1 cellular context compared by ENCODE assay signal in genomic region chr11:130002352-130002845, GRCh38.
TF ChIP-seq lines count a peak whose summit lies in the region.

A gene with protein sequence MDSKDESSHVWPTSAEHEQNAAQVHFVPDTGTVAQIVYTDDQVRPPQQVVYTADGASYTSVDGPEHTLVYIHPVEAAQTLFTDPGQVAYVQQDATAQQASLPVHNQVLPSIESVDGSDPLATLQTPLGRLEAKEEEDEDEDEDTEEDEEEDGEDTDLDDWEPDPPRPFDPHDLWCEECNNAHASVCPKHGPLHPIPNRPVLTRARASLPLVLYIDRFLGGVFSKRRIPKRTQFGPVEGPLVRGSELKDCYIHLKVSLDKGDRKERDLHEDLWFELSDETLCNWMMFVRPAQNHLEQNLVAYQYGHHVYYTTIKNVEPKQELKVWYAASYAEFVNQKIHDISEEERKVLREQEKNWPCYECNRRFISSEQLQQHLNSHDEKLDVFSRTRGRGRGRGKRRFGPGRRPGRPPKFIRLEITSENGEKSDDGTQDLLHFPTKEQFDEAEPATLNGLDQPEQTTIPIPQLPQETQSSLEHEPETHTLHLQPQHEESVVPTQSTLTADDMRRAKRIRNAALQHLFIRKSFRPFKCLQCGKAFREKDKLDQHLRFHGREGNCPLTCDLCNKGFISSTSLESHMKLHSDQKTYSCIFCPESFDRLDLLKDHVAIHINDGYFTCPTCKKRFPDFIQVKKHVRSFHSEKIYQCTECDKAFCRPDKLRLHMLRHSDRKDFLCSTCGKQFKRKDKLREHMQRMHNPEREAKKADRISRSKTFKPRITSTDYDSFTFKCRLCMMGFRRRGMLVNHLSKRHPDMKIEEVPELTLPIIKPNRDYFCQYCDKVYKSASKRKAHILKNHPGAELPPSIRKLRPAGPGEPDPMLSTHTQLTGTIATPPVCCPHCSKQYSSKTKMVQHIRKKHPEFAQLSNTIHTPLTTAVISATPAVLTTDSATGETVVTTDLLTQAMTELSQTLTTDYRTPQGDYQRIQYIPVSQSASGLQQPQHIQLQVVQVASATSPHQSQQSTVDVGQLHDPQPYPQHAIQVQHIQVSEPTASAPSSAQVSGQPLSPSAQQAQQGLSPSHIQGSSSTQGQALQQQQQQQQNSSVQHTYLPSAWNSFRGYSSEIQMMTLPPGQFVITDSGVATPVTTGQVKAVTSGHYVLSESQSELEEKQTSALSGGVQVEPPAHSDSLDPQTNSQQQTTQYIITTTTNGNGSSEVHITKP (minus strand): TSS chr11:130002835. CDS start chr11:129960964, 41,871 bp downstream.

TF ChIP-seq in K562, 482 proteins besides CTCF, POLR2A, EP300 and RAD21 (continued from another document and continues in another):
- TF ChIP-seq, protein P1, sequence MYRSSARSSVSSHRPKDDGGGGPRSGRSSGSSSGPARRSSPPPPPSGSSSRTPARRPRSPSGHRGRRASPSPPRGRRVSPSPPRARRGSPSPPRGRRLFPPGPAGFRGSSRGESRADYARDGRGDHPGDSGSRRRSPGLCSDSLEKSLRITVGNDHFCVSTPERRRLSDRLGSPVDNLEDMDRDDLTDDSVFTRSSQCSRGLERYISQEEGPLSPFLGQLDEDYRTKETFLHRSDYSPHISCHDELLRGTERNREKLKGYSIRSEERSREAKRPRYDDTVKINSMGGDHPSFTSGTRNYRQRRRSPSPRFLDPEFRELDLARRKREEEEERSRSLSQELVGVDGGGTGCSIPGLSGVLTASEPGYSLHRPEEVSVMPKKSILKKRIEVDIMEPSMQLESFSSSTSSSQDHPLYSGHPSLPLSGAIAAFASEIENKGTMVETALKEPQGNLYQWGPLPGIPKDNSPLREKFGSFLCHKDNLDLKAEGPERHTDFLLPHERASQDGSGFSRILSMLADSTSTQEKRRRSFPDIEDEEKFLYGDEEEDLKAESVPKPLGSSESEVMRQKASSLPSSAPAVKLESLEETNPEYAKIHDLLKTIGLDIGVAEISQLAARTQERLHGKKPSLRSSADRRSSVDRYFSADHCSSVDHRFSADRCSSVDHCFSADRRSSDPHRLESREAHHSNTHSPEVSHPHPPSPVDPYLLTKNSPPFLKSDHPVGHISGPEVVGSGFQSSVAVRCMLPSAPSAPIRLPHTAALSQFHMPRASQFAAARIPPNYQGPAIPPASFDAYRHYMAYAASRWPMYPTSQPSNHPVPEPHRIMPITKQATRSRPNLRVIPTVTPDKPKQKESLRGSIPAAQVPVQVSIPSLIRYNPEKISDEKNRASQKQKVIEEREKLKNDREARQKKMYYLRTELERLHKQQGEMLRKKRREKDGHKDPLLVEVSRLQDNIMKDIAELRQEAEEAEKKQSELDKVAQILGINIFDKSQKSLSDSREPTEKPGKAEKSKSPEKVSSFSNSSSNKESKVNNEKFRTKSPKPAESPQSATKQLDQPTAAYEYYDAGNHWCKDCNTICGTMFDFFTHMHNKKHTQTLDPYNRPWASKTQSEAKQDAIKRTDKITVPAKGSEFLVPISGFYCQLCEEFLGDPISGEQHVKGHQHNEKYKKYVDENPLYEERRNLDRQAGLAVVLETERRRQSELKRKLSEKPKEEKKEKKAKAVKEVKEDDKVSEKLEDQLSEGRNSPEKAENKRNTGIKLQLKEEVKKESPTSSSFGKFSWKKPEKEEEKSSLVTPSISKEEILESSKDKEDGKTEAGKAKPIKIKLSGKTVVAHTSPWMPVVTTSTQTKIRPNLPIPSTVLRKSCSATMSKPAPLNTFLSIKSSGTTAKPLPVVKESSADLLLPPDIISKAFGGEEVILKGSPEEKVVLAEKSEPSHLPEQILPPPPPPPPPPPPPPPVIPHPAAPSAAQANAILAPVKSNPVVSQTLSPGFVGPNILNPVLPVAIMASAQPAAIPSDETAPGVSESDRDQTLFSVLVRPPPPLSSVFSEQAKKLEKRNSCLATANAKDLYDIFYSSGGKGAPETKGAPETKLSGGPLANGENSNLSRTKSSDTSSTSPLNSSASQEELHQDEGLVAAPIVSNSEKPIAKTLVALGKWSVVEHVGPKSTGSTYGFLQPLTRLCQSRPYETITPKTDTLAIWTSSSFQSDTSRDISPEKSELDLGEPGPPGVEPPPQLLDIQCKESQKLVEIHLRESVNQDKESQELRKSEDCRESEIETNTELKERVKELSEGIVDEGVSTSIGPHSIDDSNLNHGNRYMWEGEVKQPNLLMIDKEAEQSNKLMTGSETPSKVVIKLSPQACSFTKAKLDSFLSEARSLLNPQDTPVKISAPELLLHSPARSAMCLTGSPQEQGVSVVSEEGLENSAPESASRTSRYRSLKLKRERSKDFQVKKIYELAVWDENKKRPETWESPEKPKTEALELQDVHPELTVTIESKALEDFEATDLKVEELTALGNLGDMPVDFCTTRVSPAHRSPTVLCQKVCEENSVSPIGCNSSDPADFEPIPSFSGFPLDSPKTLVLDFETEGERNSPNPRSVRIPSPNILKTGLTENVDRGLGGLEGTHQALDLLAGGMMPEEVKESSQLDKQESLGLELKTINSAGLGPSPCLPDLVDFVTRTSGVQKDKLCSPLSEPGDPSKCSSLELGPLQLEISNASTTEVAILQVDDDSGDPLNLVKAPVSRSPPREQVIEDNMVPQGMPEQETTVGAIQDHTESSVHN (IDR thresholded peaks at IDR 0.05; ENCODE audit: borderline replicate concordance in 1 of 2, low read depth in 1 of 2) = no peak
- TF ChIP-seq USF1 (CRISPR knock-in tag; IDR thresholded peaks at IDR 0.05) (no peak), TBL1XR1 (IDR thresholded peaks at IDR 0.05; ENCODE audit: low read length in 2 of 2) (0 out of 4 replicates have a peak, but pooled peaks of 1 of the 2 experiments have one; percentile 19), FOXA3 (CRISPR knock-in tag; conservative IDR thresholded peaks at IDR 0.05 in 1 of 2, IDR thresholded peaks at IDR 0.05 in 1 of 2) (no peak), ZNF551 (CRISPR knock-in tag; IDR thresholded peaks at IDR 0.05) (no peak), ZNF324 (CRISPR knock-in tag; IDR thresholded peaks at IDR 0.05) (peak; percentile 97), TRIM24 (IDR thresholded peaks at IDR 0.05) (no peak; a peak in 1 of 4 replicates), KDM4B (IDR thresholded peaks at IDR 0.05; ENCODE audit: borderline replicate concordance in 2 of 2, low read depth in 1 of 2) (peak in 1 of 2 experiments; percentile 52; a peak in 1 of 4 replicates), STAT5B (CRISPR knock-in tag; IDR thresholded peaks at IDR 0.05) (no peak), TSHZ1 (CRISPR knock-in tag; IDR thresholded peaks at IDR 0.05) (no peak), CBFB (CRISPR knock-in tag; IDR thresholded peaks at IDR 0.05) (no peak), SAFB (IDR thresholded peaks at IDR 0.05; ENCODE audit: borderline replicate concordance, low read depth, low read length) (no peak), CBX2 (IDR thresholded peaks at IDR 0.05; ENCODE audit: insufficient read depth, low read length, poor library complexity, severe bottlenecking) (no peak), ZNF277 (CRISPR knock-in tag; IDR thresholded peaks at IDR 0.05; ENCODE audit: borderline replicate concordance) (no peak), L3MBTL2 (IDR thresholded peaks at IDR 0.05) (no peak), PML (IDR thresholded peaks at IDR 0.05; ENCODE audit: low read length) (no peak; the same call in 1 of the 2 replicates), PPARD (CRISPR knock-in tag; IDR thresholded peaks at IDR 0.05) (no peak), HCFC1 (IDR thresholded peaks at IDR 0.05; ENCODE audit: low read depth, low read length) (peak; percentile 35; the same call in 1 of the 2 replicates), POLR3G (IDR thresholded peaks at IDR 0.05; ENCODE audit: extremely low read depth, insufficient read length, insufficient replicate concordance) (no peak), CBX3 (IDR thresholded peaks at IDR 0.05; ENCODE audit: borderline replicate concordance in 1 of 2, low read length in 2 of 2) (no peak), EGR1 (conservative IDR thresholded peaks at IDR 0.05) (no peak), SMARCA5 (IDR thresholded peaks at IDR 0.05) (no peak), YBX1 (IDR thresholded peaks at IDR 0.05) (no peak), ZNF589 (CRISPR knock-in tag; IDR thresholded peaks at IDR 0.05; ENCODE audit: low read depth) (no peak), SIN3B (IDR thresholded peaks at IDR 0.05; ENCODE audit: low read depth) (peak; percentile 49; the same call in 1 of the 2 replicates), MTA2 (IDR thresholded peaks at IDR 0.05; ENCODE audit: low read depth) (no peak)
- TF ChIP-seq, protein P2, sequence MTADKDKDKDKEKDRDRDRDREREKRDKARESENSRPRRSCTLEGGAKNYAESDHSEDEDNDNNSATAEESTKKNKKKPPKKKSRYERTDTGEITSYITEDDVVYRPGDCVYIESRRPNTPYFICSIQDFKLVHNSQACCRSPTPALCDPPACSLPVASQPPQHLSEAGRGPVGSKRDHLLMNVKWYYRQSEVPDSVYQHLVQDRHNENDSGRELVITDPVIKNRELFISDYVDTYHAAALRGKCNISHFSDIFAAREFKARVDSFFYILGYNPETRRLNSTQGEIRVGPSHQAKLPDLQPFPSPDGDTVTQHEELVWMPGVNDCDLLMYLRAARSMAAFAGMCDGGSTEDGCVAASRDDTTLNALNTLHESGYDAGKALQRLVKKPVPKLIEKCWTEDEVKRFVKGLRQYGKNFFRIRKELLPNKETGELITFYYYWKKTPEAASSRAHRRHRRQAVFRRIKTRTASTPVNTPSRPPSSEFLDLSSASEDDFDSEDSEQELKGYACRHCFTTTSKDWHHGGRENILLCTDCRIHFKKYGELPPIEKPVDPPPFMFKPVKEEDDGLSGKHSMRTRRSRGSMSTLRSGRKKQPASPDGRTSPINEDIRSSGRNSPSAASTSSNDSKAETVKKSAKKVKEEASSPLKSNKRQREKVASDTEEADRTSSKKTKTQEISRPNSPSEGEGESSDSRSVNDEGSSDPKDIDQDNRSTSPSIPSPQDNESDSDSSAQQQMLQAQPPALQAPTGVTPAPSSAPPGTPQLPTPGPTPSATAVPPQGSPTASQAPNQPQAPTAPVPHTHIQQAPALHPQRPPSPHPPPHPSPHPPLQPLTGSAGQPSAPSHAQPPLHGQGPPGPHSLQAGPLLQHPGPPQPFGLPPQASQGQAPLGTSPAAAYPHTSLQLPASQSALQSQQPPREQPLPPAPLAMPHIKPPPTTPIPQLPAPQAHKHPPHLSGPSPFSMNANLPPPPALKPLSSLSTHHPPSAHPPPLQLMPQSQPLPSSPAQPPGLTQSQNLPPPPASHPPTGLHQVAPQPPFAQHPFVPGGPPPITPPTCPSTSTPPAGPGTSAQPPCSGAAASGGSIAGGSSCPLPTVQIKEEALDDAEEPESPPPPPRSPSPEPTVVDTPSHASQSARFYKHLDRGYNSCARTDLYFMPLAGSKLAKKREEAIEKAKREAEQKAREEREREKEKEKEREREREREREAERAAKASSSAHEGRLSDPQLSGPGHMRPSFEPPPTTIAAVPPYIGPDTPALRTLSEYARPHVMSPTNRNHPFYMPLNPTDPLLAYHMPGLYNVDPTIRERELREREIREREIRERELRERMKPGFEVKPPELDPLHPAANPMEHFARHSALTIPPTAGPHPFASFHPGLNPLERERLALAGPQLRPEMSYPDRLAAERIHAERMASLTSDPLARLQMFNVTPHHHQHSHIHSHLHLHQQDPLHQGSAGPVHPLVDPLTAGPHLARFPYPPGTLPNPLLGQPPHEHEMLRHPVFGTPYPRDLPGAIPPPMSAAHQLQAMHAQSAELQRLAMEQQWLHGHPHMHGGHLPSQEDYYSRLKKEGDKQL (CRISPR knock-in tag; IDR thresholded peaks at IDR 0.05; ENCODE audit: borderline replicate concordance) = no peak
- TF ChIP-seq, protein P3, sequence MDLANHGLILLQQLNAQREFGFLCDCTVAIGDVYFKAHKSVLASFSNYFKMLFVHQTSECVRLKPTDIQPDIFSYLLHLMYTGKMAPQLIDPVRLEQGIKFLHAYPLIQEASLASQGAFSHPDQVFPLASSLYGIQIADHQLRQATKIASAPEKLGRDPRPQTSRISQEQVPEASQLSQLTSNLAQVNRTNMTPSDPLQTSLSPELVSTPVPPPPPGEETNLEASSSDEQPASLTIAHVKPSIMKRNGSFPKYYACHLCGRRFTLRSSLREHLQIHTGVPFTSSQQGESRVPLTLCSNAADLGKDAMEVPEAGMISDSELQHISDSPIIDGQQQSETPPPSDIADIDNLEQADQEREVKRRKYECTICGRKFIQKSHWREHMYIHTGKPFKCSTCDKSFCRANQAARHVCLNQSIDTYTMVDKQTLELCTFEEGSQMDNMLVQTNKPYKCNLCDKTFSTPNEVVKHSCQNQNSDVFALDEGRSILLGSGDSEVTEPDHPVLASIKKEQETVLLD (IDR thresholded peaks at IDR 0.05) = no peak
- TF ChIP-seq, protein P4, sequence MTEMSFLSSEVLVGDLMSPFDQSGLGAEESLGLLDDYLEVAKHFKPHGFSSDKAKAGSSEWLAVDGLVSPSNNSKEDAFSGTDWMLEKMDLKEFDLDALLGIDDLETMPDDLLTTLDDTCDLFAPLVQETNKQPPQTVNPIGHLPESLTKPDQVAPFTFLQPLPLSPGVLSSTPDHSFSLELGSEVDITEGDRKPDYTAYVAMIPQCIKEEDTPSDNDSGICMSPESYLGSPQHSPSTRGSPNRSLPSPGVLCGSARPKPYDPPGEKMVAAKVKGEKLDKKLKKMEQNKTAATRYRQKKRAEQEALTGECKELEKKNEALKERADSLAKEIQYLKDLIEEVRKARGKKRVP (CRISPR knock-in tag; IDR thresholded peaks at IDR 0.05) = no peak
